In the genomic region with DNA sequence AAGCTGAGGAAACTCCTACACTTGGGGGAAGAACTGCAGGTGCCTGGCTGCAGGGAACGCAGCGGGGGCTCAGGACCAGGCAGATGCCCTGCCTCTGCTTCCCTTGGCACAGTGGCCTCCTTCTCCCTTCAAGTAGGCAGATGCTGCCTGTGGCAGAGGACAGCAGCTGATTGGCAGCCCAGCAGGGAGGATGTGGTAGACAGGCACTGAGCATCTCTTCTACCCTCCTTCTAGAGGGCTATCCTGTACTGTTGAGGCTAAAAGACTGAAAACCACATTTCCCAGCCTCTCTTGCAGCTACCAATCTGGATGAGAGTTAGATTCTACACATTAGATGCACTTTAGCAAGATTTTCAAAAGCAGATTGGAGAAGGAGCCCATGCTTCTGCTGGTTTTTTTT, we compare ENCODE assay signal across 22 cellular contexts.
A peak's percentile ranks its signal among the peaks of the same experiment; 100 is the strongest.
DNase-seq lines count a peak whose midpoint lies in the region; ATAC-seq and TF ChIP-seq lines count a peak whose summit lies in the region.
"Had no signal": no experiment of that assay in that cellular context is flagged by ENCODE, and none has a peak within 500 bp of the region (broad histone marks: within the 10 kb centered on the region; RNA-seq: fewer than 3 reads in every experiment).

No MANE protein-coding gene starts in this region.

- no peak overlapping the region for H3K27ac ChIP-seq in SK-N-SH (ENCODE audit: low read depth in 2 of 2, low read length in 1 of 2)
- H3K27ac ChIP-seq: 22Rv1 had no signal

- no peaks in the 10 kb centered on the region for H3K9me3 ChIP-seq in SK-N-SH

- TF ChIP-seq CTCF in NB4 (IDR thresholded peaks at IDR 0.05; ENCODE audit: low read depth, low read length) (no peak), SK-N-SH (IDR thresholded peaks at IDR 0.05) (no peak)

- peaks cover 23% of the 10 kb centered on the region for H3K4me1 Mint-ChIP-seq in activated CD4-positive, alpha-beta memory T cell treated with anti-CD3 and anti-CD28 coated beads, Interleukin-2, amount 10 ng/mL, durations not matched to agents 7 days and 5 days
- H3K4me1 Mint-ChIP-seq in activated CD4-positive, alpha-beta memory T cell treated with anti-CD3 and anti-CD28 coated beads for 36 hours (ENCODE audit: low read depth): peaks cover 4% of the 10 kb centered on the region
- H3K4me1 Mint-ChIP-seq in natural killer cell treated with Interleukin-12 subunit alpha and Interleukin-12 subunit beta and Interleukin-15 and Interleukin-18, amount 100 ng/mL, for 72 hours (ENCODE audit: low read depth in 2 of 2): peaks cover 18 to 28% of the 10 kb centered on the region in 2 donors

- H3F3A ChIP-seq in SK-N-SH (replicated peaks; ENCODE audit: insufficient read depth): no peaks in the 10 kb centered on the region

- TF ChIP-seq EP300 in SK-N-SH (IDR thresholded peaks at IDR 0.05; ENCODE audit: borderline replicate concordance in 1 of 2, low read depth in 1 of 2, low read length in 1 of 2): no peak

- whole genome bisulfite sequencing in SK-N-SH (ENCODE audit: low lambda C conversion rate): 82% methylated on average over 2 of the region's 2 CpGs

- H3K9ac ChIP-seq in SK-N-SH: no peak overlapping the region

- H3K4me1 ChIP-seq in SK-N-SH (ENCODE audit: control insufficient read depth in 1 of 2, insufficient read depth in 2 of 2, low read depth in 1 of 2, low read length in 1 of 2): no peaks in the 10 kb centered on the region

- H3K27me3 ChIP-seq in H7 (ENCODE audit: control insufficient read depth, insufficient read depth, low read length): no peaks in the 10 kb centered on the region
- 0 out of 2 replicates have a peak, but pooled peaks cover 3% of the 10 kb centered on the region for H3K27me3 ChIP-seq in SK-N-SH (ENCODE audit: insufficient read depth)

- POLR2A ChIA-PET in activated CD4-positive, alpha-beta memory T cell treated with anti-CD3 and anti-CD28 coated beads, Interleukin-2, amount 10 ng/mL, durations not matched to agents 7 days and 5 days (lab: Charles Lee): interaction anchor here (1.2 to 1.5 kb wide), 3 partner anchors 11 to 275 kb away, joined by 3 read pairs; a partner anchor contains a TSS
- POLR2A ChIA-PET in activated CD4-positive, alpha-beta memory T cell treated with anti-CD3 and anti-CD28 coated beads for 36 hours (lab: Charles Lee): no interaction called here
- POLR2A ChIA-PET in SK-N-SH (lab: Yijun Ruan, JAX): no interaction called here

- ATAC-seq in natural killer cell treated with Interleukin-12 subunit alpha and Interleukin-12 subunit beta and Interleukin-15 and Interleukin-18, amount 100 ng/mL, for 72 hours: peak in 1 of 2 donors; percentile 50
- no peak for ATAC-seq in GM19455 (IDR thresholded peaks at IDR 0.05; ENCODE audit: unreplicated experiment)
- ATAC-seq: CD8-positive, alpha-beta T cell; HCT116; Panc1; T-cell had no signal

- H3K4me3 ChIP-seq in H7 (ENCODE audit: insufficient read depth, low read depth, low read length) (no peak overlapping the region), NB4 (ENCODE audit: low read depth, low read length) (no peak overlapping the region), SK-N-SH (ENCODE audit: low read depth in 2 of 2, low read length in 1 of 2) (no peak overlapping the region)

- H3K4me3 Mint-ChIP-seq in activated CD4-positive, alpha-beta memory T cell treated with anti-CD3 and anti-CD28 coated beads, Interleukin-2, amount 10 ng/mL, durations not matched to agents 7 days and 5 days: no peak overlapping the region
- no peak overlapping the region for H3K4me3 Mint-ChIP-seq in activated CD4-positive, alpha-beta memory T cell treated with anti-CD3 and anti-CD28 coated beads for 36 hours
- peak overlapping the region; percentile 37 for H3K4me3 Mint-ChIP-seq in natural killer cell treated with Interleukin-12 subunit alpha and Interleukin-12 subunit beta and Interleukin-15 and Interleukin-18, amount 100 ng/mL, for 72 hours
- H3K4me3 Mint-ChIP-seq: CD8-positive, alpha-beta T cell; T-cell had no signal

- intact Hi-C loops in activated CD4-positive, alpha-beta memory T cell treated with anti-CD3 and anti-CD28 coated beads for 36 hours (cut with micrococcal nuclease): no loop called here

- H3K36me3 ChIP-seq in H7 (replicated peaks; ENCODE audit: control insufficient read depth, insufficient read depth, low read length): no peaks in the 10 kb centered on the region; the same call in 1 of the 2 replicates
- H3K36me3 ChIP-seq in SK-N-SH (replicated peaks in 1 of 2; ENCODE audit: control insufficient read depth in 1 of 2, insufficient read depth in 2 of 2, low read length in 1 of 2): no peaks in the 10 kb centered on the region

- H4K20me1 ChIP-seq in SK-N-SH (ENCODE audit: insufficient read depth): no peaks in the 10 kb centered on the region

- H3K9me2 ChIP-seq in SK-N-SH: no peaks in the 10 kb centered on the region

- no peaks in the 10 kb centered on the region for H3K79me2 ChIP-seq in SK-N-SH (ENCODE audit: insufficient read depth)

- CTCF ChIA-PET in activated CD4-positive, alpha-beta memory T cell treated with anti-CD3 and anti-CD28 coated beads, Interleukin-2, amount 10 ng/mL, durations not matched to agents 7 days and 5 days (lab: Charles Lee): interaction anchor here (1.2 kb wide), 1 partner anchor 12 kb away, joined by 4 read pairs; no protein-coding TSS in a partner anchor
- CTCF ChIA-PET in activated CD4-positive, alpha-beta memory T cell treated with anti-CD3 and anti-CD28 coated beads for 36 hours (lab: Charles Lee): interaction anchor here (1.0 kb wide), 1 partner anchor 259 kb away, joined by 3 read pairs; no protein-coding TSS in a partner anchor
- CTCF ChIA-PET in SK-N-SH (lab: Yijun Ruan, JAX): interaction anchor here (1.2 to 1.4 kb wide), 2 partner anchors 9 to 12 kb away, joined by 4 to 6 read pairs; no protein-coding TSS in a partner anchor

- peaks cover 11% of the 10 kb centered on the region for H3K36me3 Mint-ChIP-seq in activated CD4-positive, alpha-beta memory T cell treated with anti-CD3 and anti-CD28 coated beads, Interleukin-2, amount 10 ng/mL, durations not matched to agents 7 days and 5 days (ENCODE audit: low read depth)
- peaks cover 5% of the 10 kb centered on the region for H3K36me3 Mint-ChIP-seq in activated CD4-positive, alpha-beta memory T cell treated with anti-CD3 and anti-CD28 coated beads for 36 hours
- no peaks in the 10 kb centered on the region for H3K36me3 Mint-ChIP-seq in natural killer cell treated with Interleukin-12 subunit alpha and Interleukin-12 subunit beta and Interleukin-15 and Interleukin-18, amount 100 ng/mL, for 72 hours

- peaks cover 4% of the 10 kb centered on the region for H3K27me3 Mint-ChIP-seq in activated CD4-positive, alpha-beta memory T cell treated with anti-CD3 and anti-CD28 coated beads, Interleukin-2, amount 10 ng/mL, durations not matched to agents 7 days and 5 days
- peaks cover 2% of the 10 kb centered on the region for H3K27me3 Mint-ChIP-seq in activated CD4-positive, alpha-beta memory T cell treated with anti-CD3 and anti-CD28 coated beads for 36 hours
- H3K27me3 Mint-ChIP-seq in natural killer cell treated with Interleukin-12 subunit alpha and Interleukin-12 subunit beta and Interleukin-15 and Interleukin-18, amount 100 ng/mL, for 72 hours: no peaks in the 10 kb centered on the region

- peaks cover 15% of the 10 kb centered on the region for H3K9me3 Mint-ChIP-seq in activated CD4-positive, alpha-beta memory T cell treated with anti-CD3 and anti-CD28 coated beads, Interleukin-2, amount 10 ng/mL, durations not matched to agents 7 days and 5 days
- peaks cover 19% of the 10 kb centered on the region for H3K9me3 Mint-ChIP-seq in activated CD4-positive, alpha-beta memory T cell treated with anti-CD3 and anti-CD28 coated beads for 36 hours
- H3K9me3 Mint-ChIP-seq in natural killer cell treated with Interleukin-12 subunit alpha and Interleukin-12 subunit beta and Interleukin-15 and Interleukin-18, amount 100 ng/mL, for 72 hours: peaks cover 6% of the 10 kb centered on the region

- no peak overlapping the region for H3K4me2 ChIP-seq in SK-N-SH

- no peak for TF ChIP-seq POLR2A in NB4 (IDR thresholded peaks at IDR 0.05; ENCODE audit: extremely low read depth, insufficient read length)

- peak; percentile 35 for DNase-seq in activated CD4-positive, alpha-beta memory T cell treated with anti-CD3 and anti-CD28 coated beads, Interleukin-2, amount 10 ng/mL, durations not matched to agents 7 days and 5 days
- no peak for DNase-seq in activated CD4-positive, alpha-beta memory T cell treated with anti-CD3 and anti-CD28 coated beads for 36 hours
- DNase-seq in H7 (peak; percentile 10), NB4 (ENCODE audit: low read depth) (peak; percentile 30), SK-N-SH (no peak), NCI-H748 treated with DMSO at 0.1 percent for 48 hours (lab: John Stamatoyannopoulos, UW) (no peak)
- no peak for DNase-seq in natural killer cell treated with Interleukin-12 subunit alpha and Interleukin-12 subunit beta and Interleukin-15 and Interleukin-18, amount 100 ng/mL, for 72 hours (ENCODE audit: low spot score)
- DNase-seq: ACHN; C1 segment of cervical spinal cord; CD8-positive, alpha-beta T cell; GDM1; GOT3; IMR-90; NCI-H1092 treated with DMSO at 0.1 percent for 48 hours; NCI-H1694 treated with DMSO at 0.1 percent for 48 hours; NCI-H2081 treated with DMSO at 0.1 percent for 48 hours; NCI-H446 treated with DMSO at 0.1 percent for 48 hours; T-cell had no signal

- H2AFZ ChIP-seq in SK-N-SH (ENCODE audit: low read depth): no peak overlapping the region

- no peak for TF ChIP-seq RAD21 in SK-N-SH (IDR thresholded peaks at IDR 0.05; ENCODE audit: low read length)

- no peak overlapping the region for H3K27ac Mint-ChIP-seq in activated CD4-positive, alpha-beta memory T cell treated with anti-CD3 and anti-CD28 coated beads, Interleukin-2, amount 10 ng/mL, durations not matched to agents 7 days and 5 days
- H3K27ac Mint-ChIP-seq in activated CD4-positive, alpha-beta memory T cell treated with anti-CD3 and anti-CD28 coated beads for 36 hours: no peak overlapping the region
- H3K27ac Mint-ChIP-seq in natural killer cell treated with Interleukin-12 subunit alpha and Interleukin-12 subunit beta and Interleukin-15 and Interleukin-18, amount 100 ng/mL, for 72 hours: peak overlapping the region; percentile 19 to 60
- H3K27ac Mint-ChIP-seq: CD8-positive, alpha-beta T cell; T-cell had no signal

TF ChIP-seq in SK-N-SH, 30 proteins besides CTCF, POLR2A, EP300 and RAD21 (continues in another document):
- TF ChIP-seq EZH2phosphoT487 (IDR thresholded peaks at IDR 0.05; ENCODE audit: borderline replicate concordance, low read depth) (no peak), MXI1 (IDR thresholded peaks at IDR 0.05; ENCODE audit: low read depth, low read length) (no peak), NRF1 (IDR thresholded peaks at IDR 0.05; ENCODE audit: low read depth, low read length) (no peak), TEAD4 (IDR thresholded peaks at IDR 0.05; ENCODE audit: borderline replicate concordance, insufficient read depth) (no peak), TCF12 (IDR thresholded peaks at IDR 0.05) (no peak), NFIC (IDR thresholded peaks at IDR 0.05; ENCODE audit: borderline replicate concordance) (no peak), ELF1 (IDR thresholded peaks at IDR 0.05) (no peak), MEF2A (IDR thresholded peaks at IDR 0.05; ENCODE audit: borderline replicate concordance, low read depth) (no peak), GABPA (IDR thresholded peaks at IDR 0.05; ENCODE audit: low read depth) (no peak)

Comparison
In these comparisons a context has a peak if more than half of its experiments do, and no peak if none do; other contexts are left out.
1. DNase-seq: peak in activated CD4-positive, alpha-beta memory T cell treated with anti-CD3 and anti-CD28 coated beads, Interleukin-2, amount 10 ng/mL, durations not matched to agents 7 days and 5 days (single experiment), H7 (single experiment) and NB4 (single experiment); none in activated CD4-positive, alpha-beta memory T cell treated with anti-CD3 and anti-CD28 coated beads for 36 hours (single experiment), natural killer cell treated with Interleukin-12 subunit alpha and Interleukin-12 subunit beta and Interleukin-15 and Interleukin-18, amount 100 ng/mL, for 72 hours (single experiment), SK-N-SH (single experiment) and NCI-H748 treated with DMSO at 0.1 percent for 48 hours (single experiment).
2. H3K27ac Mint-ChIP-seq: peak in natural killer cell treated with Interleukin-12 subunit alpha and Interleukin-12 subunit beta and Interleukin-15 and Interleukin-18, amount 100 ng/mL, for 72 hours (2 of 2); none in activated CD4-positive, alpha-beta memory T cell treated with anti-CD3 and anti-CD28 coated beads, Interleukin-2, amount 10 ng/mL, durations not matched to agents 7 days and 5 days (single experiment) and activated CD4-positive, alpha-beta memory T cell treated with anti-CD3 and anti-CD28 coated beads for 36 hours (single experiment).